Comparison of ENCODE assay signal across 26 cellular contexts in genomic region chr7:152544971-152545619, GRCh38.
"Had no signal": no experiment of that assay in that cellular context is flagged by ENCODE, and none has a peak within 500 bp of the region (broad histone marks: within the 10 kb centered on the region; RNA-seq: fewer than 3 reads in every experiment).

No MANE protein-coding gene starts in this region.

- H3K4me3 Mint-ChIP-seq: activated B cell treated with CpG ODN at 0.5 μM for 24 hours; activated CD4-positive, alpha-beta T cell treated with anti-CD3 and anti-CD28 coated beads for 36 hours; activated T-cell treated with anti-CD3 and anti-CD28 coated beads, Interleukin-2, amount 50 U/mL, for 24 hours; activated T-helper 17 cell treated with anti-CD3 and anti-CD28 coated beads, Interleukin-2, amount 50 U/mL, for 72 hours; central memory CD8-positive, alpha-beta T cell; naive thymus-derived CD8-positive, alpha-beta T cell had no signal

- H3K36me3 ChIP-seq: ascending aorta, breast epithelium, colonic mucosa, heart right ventricle, ovary, prostate gland, thoracic aorta, upper lobe of left lung had no signal

- ATAC-seq: activated CD4-positive, alpha-beta T cell treated with anti-CD3 and anti-CD28 coated beads for 36 hours; activated naive CD4-positive, alpha-beta T cell treated with anti-CD3 and anti-CD28 coated beads, Interleukin-2, amount 50 U/mL, for 72 hours; activated T-helper 17 cell treated with anti-CD3 and anti-CD28 coated beads, Interleukin-2, amount 50 U/mL, for 72 hours; heart right ventricle; left ventricle myocardium superior; naive thymus-derived CD8-positive, alpha-beta T cell had no signal

- H3K27me3 ChIP-seq: ascending aorta, breast epithelium, colonic mucosa, ovary, upper lobe of left lung had no signal

- DNase-seq: activated B cell treated with CpG ODN at 0.5 μM for 24 hours; activated CD4-positive, alpha-beta T cell treated with anti-CD3 and anti-CD28 coated beads for 36 hours; activated CD4-positive, alpha-beta T cell treated with anti-CD3 and anti-CD28 coated beads, Interleukin-2, amount 50 U/mL, for 4 hours; activated CD8-positive, alpha-beta memory T cell treated with anti-CD3 and anti-CD28 coated beads for 24 hours; activated CD8-positive, alpha-beta memory T cell treated with anti-CD3 and anti-CD28 coated beads, Interleukin-2, amount 50 U/mL, for 4 hours; activated T-cell treated with anti-CD3 and anti-CD28 coated beads, Interleukin-2, amount 50 U/mL, for 24 hours; colonic mucosa; heart right ventricle; left ventricle myocardium superior; mammary epithelial cell; naive thymus-derived CD8-positive, alpha-beta T cell; ovary; stimulated activated CD4-positive, alpha-beta T cell treated with anti-CD3 and anti-CD28 coated beads, Interleukin-4, amount 100 ng/mL, for 24 hours; stimulated activated naive CD4-positive, alpha-beta T cell treated with Interleukin-2 at 50 U/mL for 16 hours; T-helper 9 cell had no signal

- FAIRE-seq: islet of Langerhans had no signal

- H3K4me1 Mint-ChIP-seq: activated B cell treated with CpG ODN at 0.5 μM for 24 hours; activated CD4-positive, alpha-beta T cell treated with anti-CD3 and anti-CD28 coated beads for 36 hours; activated T-helper 17 cell treated with anti-CD3 and anti-CD28 coated beads, Interleukin-2, amount 50 U/mL, for 72 hours; central memory CD8-positive, alpha-beta T cell; naive thymus-derived CD8-positive, alpha-beta T cell had no signal

- H3K27me3 Mint-ChIP-seq: activated B cell treated with CpG ODN at 0.5 μM for 24 hours; activated CD4-positive, alpha-beta T cell treated with anti-CD3 and anti-CD28 coated beads for 36 hours; activated T-cell treated with anti-CD3 and anti-CD28 coated beads, Interleukin-2, amount 50 U/mL, for 24 hours; activated T-helper 17 cell treated with anti-CD3 and anti-CD28 coated beads, Interleukin-2, amount 50 U/mL, for 72 hours; naive thymus-derived CD8-positive, alpha-beta T cell had no signal

- H3K9me3 Mint-ChIP-seq: activated B cell treated with CpG ODN at 0.5 μM for 24 hours; activated naive CD4-positive, alpha-beta T cell treated with anti-CD3 and anti-CD28 coated beads, Interleukin-2, amount 50 U/mL, for 72 hours; activated T-cell treated with anti-CD3 and anti-CD28 coated beads, Interleukin-2, amount 50 U/mL, for 24 hours; activated T-helper 17 cell treated with anti-CD3 and anti-CD28 coated beads, Interleukin-2, amount 50 U/mL, for 72 hours; central memory CD8-positive, alpha-beta T cell; mesothelial cell of epicardium; naive thymus-derived CD8-positive, alpha-beta T cell had no signal

- H3K27ac Mint-ChIP-seq: activated B cell treated with CpG ODN at 0.5 μM for 24 hours; activated CD4-positive, alpha-beta T cell treated with anti-CD3 and anti-CD28 coated beads for 36 hours; activated naive CD4-positive, alpha-beta T cell treated with anti-CD3 and anti-CD28 coated beads, Interleukin-2, amount 50 U/mL, for 72 hours; activated T-cell treated with anti-CD3 and anti-CD28 coated beads, Interleukin-2, amount 50 U/mL, for 24 hours; activated T-helper 17 cell treated with anti-CD3 and anti-CD28 coated beads, Interleukin-2, amount 50 U/mL, for 72 hours; mesothelial cell of epicardium had no signal

- H3K27ac ChIP-seq: ascending aorta, breast epithelium, colonic mucosa, epithelial cell of prostate, heart right ventricle, ovary, prostate gland, thoracic aorta, upper lobe of left lung had no signal

- H3K9me3 ChIP-seq: ascending aorta, breast epithelium, colonic mucosa, heart right ventricle, ovary, prostate gland, thoracic aorta, upper lobe of left lung had no signal

- H3K4me3 ChIP-seq: ascending aorta, breast epithelium, colonic mucosa, heart right ventricle, ovary, prostate gland, thoracic aorta, upper lobe of left lung had no signal

- H3K4me1 ChIP-seq: ascending aorta, breast epithelium, colonic mucosa, heart right ventricle, prostate gland, upper lobe of left lung had no signal

- H3K36me3 Mint-ChIP-seq: activated naive CD4-positive, alpha-beta T cell treated with anti-CD3 and anti-CD28 coated beads, Interleukin-2, amount 50 U/mL, for 72 hours; mesothelial cell of epicardium; naive thymus-derived CD8-positive, alpha-beta T cell had no signal
